Comparison of ENCODE assay signal across 27 cellular contexts in the genomic region with DNA sequence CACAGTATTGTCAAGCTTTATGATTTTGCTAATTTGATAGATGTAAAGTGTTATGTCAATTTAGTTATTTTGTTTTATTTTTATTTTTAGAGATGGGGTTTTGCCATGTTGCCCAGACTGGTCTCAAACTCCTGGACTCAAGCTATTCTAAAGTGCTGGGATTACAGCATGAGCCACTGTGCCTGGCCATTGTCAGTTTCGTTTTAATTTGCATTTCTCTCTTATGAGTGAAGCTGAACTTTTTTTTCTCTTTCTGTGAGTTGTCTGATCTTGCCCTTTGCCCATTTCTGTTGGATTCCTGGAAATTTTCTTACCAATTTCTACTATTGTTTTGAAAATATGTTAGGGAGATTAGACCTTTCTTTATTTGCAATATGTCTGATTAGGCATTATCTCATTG.
"Had no signal": no experiment of that assay in that cellular context is flagged by ENCODE, and none has a peak within 500 bp of the region (broad histone marks: within the 10 kb centered on the region; RNA-seq: fewer than 3 reads in every experiment).

No MANE protein-coding gene starts in this region.

- FAIRE-seq: endothelial cell of umbilical vein, keratinocyte had no signal

- H3K27me3 Mint-ChIP-seq: memory B cell; stimulated activated memory B cell treated with anti-CD40 and anti-IgM and Interleukin-4, amounts not matched to agents 10 μg/mL and 1 μg/mL and 100 μg/mL, for 72 hours; type B pancreatic cell had no signal

- H3K4me1 Mint-ChIP-seq: natural killer cell; stimulated activated memory B cell treated with anti-CD40 and anti-IgM and Interleukin-4, amounts not matched to agents 10 μg/mL and 1 μg/mL and 100 μg/mL, for 72 hours had no signal

- H3K27ac Mint-ChIP-seq: memory B cell; natural killer cell; stimulated activated memory B cell treated with anti-CD40 and anti-IgM and Interleukin-4, amounts not matched to agents 10 μg/mL and 1 μg/mL and 100 μg/mL, for 72 hours; type B pancreatic cell had no signal

- ATAC-seq: foreskin keratinocyte; gastroesophageal sphincter; heart right ventricle; left ventricle myocardium superior; lower lobe of right lung; natural killer cell; psoas muscle; right cardiac atrium; stimulated activated memory B cell treated with anti-CD40 and anti-IgM and Interleukin-4, amounts not matched to agents 10 μg/mL and 1 μg/mL and 100 μg/mL, for 72 hours; stimulated activated naive CD8-positive, alpha-beta T cell treated with anti-CD3 and anti-CD28 coated beads, Interleukin-15, Interleukin-2, amounts not matched to agents 100 U/mL and 50 U/mL, for 24 hours had no signal

- H3K36me3 ChIP-seq: ovary had no signal

- H3K4me3 Mint-ChIP-seq: memory B cell; natural killer cell; stimulated activated memory B cell treated with anti-CD40 and anti-IgM and Interleukin-4, amounts not matched to agents 10 μg/mL and 1 μg/mL and 100 μg/mL, for 72 hours; type B pancreatic cell had no signal

- DNase-seq: dermis blood vessel endothelial cell; effector memory CD4-positive, alpha-beta T cell; foreskin keratinocyte; heart right ventricle; hippocampal formation; left ventricle myocardium superior; lower lobe of right lung; natural killer cell; occipital lobe; ovary; posterior cingulate gyrus; psoas muscle; right cardiac atrium; sigmoid colon; stimulated activated CD4-positive, alpha-beta T cell treated with anti-CD3 and anti-CD28 coated beads, Interleukin-4, amount 100 ng/mL, for 4 hours; stimulated activated naive CD8-positive, alpha-beta T cell treated with anti-CD3 and anti-CD28 coated beads, Interleukin-15, Interleukin-2, amounts not matched to agents 100 U/mL and 50 U/mL, for 24 hours; substantia nigra; testis; tibial artery had no signal

- H3K27ac ChIP-seq: coronary artery, esophagus muscularis mucosa, foreskin keratinocyte, gastroesophageal sphincter, heart right ventricle, lower lobe of right lung, ovary, psoas muscle, sigmoid colon, testis, tibial artery had no signal

- H3K27me3 ChIP-seq: esophagus muscularis mucosa, foreskin keratinocyte, gastroesophageal sphincter, heart right ventricle, ovary, sigmoid colon, testis, tibial artery had no signal

- H3K4me1 ChIP-seq: esophagus muscularis mucosa, foreskin keratinocyte, gastroesophageal sphincter, heart right ventricle, lower lobe of right lung, sigmoid colon, testis, tibial artery had no signal

- H3K9me3 Mint-ChIP-seq: memory B cell; natural killer cell; stimulated activated memory B cell treated with anti-CD40 and anti-IgM and Interleukin-4, amounts not matched to agents 10 μg/mL and 1 μg/mL and 100 μg/mL, for 72 hours; type B pancreatic cell had no signal

- H3K9me3 ChIP-seq: esophagus muscularis mucosa, gastroesophageal sphincter, heart right ventricle, lower lobe of right lung, ovary, psoas muscle, sigmoid colon, testis, tibial artery had no signal

- H3K4me3 ChIP-seq: coronary artery, esophagus muscularis mucosa, gastroesophageal sphincter, heart right ventricle, lower lobe of right lung, ovary, psoas muscle, sigmoid colon, testis, tibial artery had no signal
